ENCODE assay signal across 1 cellular context in the genomic region with DNA sequence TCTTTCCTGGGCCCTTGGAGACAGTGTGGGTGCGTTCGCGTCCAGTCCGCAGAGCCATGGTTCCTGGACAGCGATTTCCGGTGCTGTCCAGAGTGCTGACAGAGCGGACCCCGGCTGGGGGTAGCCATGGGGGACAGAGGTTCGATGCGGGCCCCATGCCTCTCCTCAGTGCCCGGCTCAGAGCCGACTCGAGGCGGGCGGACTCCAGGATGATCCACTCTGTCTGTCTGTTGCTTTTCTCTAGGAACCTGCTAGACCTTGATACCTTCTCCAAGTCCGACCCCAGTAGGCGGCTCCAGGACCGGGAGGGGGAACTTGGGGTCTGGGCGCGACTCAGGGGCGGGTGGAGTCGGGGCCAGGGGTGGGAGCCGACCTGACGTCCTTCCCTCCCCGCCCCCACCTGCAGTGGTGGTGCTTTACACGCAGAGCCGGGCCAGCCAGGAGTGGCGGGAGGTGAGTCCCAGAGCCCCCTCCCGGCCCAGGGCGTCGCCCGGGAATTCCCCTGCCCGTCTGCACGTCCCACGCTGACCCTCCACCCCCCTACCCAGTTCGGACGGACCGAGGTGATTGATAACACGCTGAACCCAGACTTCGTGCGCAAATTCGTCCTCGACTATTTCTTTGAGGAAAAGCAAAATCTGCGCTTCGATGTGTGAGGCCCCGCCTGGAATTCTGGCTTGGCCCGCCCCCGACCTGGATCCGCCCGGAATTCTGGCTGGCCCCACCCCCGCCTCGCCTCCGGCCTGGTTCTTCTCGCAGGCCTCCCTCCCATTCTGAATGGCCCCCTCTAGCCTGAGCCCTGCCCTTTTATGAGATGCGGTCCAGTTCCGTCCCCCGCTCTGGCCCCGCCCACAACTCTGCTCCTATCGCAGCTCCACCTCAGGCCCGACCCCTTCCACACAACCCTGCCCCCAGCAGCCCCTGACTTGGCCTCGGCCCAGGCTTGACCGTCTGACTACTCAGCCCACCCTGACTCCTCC.
TF ChIP-seq lines count a peak whose summit lies in the region.

No MANE protein-coding gene starts in this region.

TF ChIP-seq in WTC11, 78 proteins besides CTCF, POLR2A, EP300 and RAD21 (continued from another document and continues in another):
- TF ChIP-seq, protein P1, sequence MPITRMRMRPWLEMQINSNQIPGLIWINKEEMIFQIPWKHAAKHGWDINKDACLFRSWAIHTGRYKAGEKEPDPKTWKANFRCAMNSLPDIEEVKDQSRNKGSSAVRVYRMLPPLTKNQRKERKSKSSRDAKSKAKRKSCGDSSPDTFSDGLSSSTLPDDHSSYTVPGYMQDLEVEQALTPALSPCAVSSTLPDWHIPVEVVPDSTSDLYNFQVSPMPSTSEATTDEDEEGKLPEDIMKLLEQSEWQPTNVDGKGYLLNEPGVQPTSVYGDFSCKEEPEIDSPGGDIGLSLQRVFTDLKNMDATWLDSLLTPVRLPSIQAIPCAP (CRISPR knock-in tag; IDR thresholded peaks at IDR 0.05), result peak; percentile 95; the same call in 1 of the 2 replicates
- peak; percentile 84 for TF ChIP-seq CREB1 (CRISPR knock-in tag; IDR thresholded peaks at IDR 0.05)
- TF ChIP-seq, protein P2, sequence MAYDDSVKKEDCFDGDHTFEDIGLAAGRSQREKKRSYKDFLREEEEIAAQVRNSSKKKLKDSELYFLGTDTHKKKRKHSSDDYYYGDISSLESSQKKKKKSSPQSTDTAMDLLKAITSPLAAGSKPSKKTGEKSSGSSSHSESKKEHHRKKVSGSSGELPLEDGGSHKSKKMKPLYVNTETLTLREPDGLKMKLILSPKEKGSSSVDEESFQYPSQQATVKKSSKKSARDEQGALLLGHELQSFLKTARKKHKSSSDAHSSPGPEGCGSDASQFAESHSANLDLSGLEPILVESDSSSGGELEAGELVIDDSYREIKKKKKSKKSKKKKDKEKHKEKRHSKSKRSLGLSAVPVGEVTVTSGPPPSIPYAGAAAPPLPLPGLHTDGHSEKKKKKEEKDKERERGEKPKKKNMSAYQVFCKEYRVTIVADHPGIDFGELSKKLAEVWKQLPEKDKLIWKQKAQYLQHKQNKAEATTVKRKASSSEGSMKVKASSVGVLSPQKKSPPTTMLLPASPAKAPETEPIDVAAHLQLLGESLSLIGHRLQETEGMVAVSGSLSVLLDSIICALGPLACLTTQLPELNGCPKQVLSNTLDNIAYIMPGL (CRISPR knock-in tag; IDR thresholded peaks at IDR 0.05), result peak; percentile 44; the same call in 1 of the 2 replicates
- peak; percentile 90; the same call in 1 of the 2 replicates for TF ChIP-seq ZNF232 (CRISPR knock-in tag; IDR thresholded peaks at IDR 0.05)
- TF ChIP-seq, protein P3, sequence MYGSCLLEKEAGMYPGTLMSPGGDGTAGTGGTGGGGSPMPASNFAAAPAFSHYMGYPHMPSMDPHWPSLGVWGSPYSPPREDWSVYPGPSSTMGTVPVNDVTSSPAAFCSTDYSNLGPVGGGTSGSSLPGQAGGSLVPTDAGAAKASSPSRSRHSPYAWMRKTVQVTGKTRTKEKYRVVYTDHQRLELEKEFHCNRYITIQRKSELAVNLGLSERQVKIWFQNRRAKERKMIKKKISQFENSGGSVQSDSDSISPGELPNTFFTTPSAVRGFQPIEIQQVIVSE (CRISPR knock-in tag; IDR thresholded peaks at IDR 0.05; ENCODE audit: borderline replicate concordance), result no peak
- TF ChIP-seq RELA (CRISPR knock-in tag; IDR thresholded peaks at IDR 0.05; ENCODE audit: borderline replicate concordance), result peak; percentile 91; the same call in 1 of the 2 replicates
- TF ChIP-seq NFATC4 (CRISPR knock-in tag; IDR thresholded peaks at IDR 0.05), result no peak
- TF ChIP-seq JUN (CRISPR knock-in tag; IDR thresholded peaks at IDR 0.05), result peak; percentile 99
- TF ChIP-seq HMGA2 (CRISPR knock-in tag; IDR thresholded peaks at IDR 0.05), result no peak
- TF ChIP-seq ZNF317 (CRISPR knock-in tag; IDR thresholded peaks at IDR 0.05; ENCODE audit: borderline replicate concordance, low read depth), result peak; percentile 58; the same call in 1 of the 2 replicates
- TF ChIP-seq, protein P4, sequence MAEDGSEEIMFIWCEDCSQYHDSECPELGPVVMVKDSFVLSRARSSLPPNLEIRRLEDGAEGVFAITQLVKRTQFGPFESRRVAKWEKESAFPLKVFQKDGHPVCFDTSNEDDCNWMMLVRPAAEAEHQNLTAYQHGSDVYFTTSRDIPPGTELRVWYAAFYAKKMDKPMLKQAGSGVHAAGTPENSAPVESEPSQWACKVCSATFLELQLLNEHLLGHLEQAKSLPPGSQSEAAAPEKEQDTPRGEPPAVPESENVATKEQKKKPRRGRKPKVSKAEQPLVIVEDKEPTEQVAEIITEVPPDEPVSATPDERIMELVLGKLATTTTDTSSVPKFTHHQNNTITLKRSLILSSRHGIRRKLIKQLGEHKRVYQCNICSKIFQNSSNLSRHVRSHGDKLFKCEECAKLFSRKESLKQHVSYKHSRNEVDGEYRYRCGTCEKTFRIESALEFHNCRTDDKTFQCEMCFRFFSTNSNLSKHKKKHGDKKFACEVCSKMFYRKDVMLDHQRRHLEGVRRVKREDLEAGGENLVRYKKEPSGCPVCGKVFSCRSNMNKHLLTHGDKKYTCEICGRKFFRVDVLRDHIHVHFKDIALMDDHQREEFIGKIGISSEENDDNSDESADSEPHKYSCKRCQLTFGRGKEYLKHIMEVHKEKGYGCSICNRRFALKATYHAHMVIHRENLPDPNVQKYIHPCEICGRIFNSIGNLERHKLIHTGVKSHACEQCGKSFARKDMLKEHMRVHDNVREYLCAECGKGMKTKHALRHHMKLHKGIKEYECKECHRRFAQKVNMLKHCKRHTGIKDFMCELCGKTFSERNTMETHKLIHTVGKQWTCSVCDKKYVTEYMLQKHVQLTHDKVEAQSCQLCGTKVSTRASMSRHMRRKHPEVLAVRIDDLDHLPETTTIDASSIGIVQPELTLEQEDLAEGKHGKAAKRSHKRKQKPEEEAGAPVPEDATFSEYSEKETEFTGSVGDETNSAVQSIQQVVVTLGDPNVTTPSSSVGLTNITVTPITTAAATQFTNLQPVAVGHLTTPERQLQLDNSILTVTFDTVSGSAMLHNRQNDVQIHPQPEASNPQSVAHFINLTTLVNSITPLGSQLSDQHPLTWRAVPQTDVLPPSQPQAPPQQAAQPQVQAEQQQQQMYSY (CRISPR knock-in tag; IDR thresholded peaks at IDR 0.05), result peak; percentile 66
- peak; percentile 86 for TF ChIP-seq ATF1 (CRISPR knock-in tag; IDR thresholded peaks at IDR 0.05)
- TF ChIP-seq SP1 (CRISPR knock-in tag; conservative IDR thresholded peaks at IDR 0.05), result peak; percentile 68; the same call in 1 of the 2 replicates
- TF ChIP-seq, protein P5, sequence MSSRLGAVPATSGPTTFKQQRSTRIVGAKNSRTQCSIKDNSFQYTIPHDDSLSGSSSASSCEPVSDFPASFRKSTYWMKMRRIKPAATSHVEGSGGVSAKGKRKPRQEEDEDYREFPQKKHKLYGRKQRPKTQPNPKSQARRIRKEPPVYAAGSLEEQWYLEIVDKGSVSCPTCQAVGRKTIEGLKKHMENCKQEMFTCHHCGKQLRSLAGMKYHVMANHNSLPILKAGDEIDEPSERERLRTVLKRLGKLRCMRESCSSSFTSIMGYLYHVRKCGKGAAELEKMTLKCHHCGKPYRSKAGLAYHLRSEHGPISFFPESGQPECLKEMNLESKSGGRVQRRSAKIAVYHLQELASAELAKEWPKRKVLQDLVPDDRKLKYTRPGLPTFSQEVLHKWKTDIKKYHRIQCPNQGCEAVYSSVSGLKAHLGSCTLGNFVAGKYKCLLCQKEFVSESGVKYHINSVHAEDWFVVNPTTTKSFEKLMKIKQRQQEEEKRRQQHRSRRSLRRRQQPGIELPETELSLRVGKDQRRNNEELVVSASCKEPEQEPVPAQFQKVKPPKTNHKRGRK (CRISPR knock-in tag; IDR thresholded peaks at IDR 0.05; ENCODE audit: borderline replicate concordance), result 0 out of 2 replicates have a peak, but pooled peaks have one; percentile 64
- TF ChIP-seq KAT7 (CRISPR knock-in tag; IDR thresholded peaks at IDR 0.05; ENCODE audit: borderline replicate concordance), result peak; percentile 92; the same call in 1 of the 2 replicates
- TF ChIP-seq, protein P6, sequence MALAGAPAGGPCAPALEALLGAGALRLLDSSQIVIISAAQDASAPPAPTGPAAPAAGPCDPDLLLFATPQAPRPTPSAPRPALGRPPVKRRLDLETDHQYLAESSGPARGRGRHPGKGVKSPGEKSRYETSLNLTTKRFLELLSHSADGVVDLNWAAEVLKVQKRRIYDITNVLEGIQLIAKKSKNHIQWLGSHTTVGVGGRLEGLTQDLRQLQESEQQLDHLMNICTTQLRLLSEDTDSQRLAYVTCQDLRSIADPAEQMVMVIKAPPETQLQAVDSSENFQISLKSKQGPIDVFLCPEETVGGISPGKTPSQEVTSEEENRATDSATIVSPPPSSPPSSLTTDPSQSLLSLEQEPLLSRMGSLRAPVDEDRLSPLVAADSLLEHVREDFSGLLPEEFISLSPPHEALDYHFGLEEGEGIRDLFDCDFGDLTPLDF (CRISPR knock-in tag; IDR thresholded peaks at IDR 0.05), result peak; percentile 94
- no peak for TF ChIP-seq JAZF1 (CRISPR knock-in tag; IDR thresholded peaks at IDR 0.05)
- peak; percentile 97 for TF ChIP-seq TCF7 (CRISPR knock-in tag; IDR thresholded peaks at IDR 0.05; ENCODE audit: low read depth)
- TF ChIP-seq, protein P7, sequence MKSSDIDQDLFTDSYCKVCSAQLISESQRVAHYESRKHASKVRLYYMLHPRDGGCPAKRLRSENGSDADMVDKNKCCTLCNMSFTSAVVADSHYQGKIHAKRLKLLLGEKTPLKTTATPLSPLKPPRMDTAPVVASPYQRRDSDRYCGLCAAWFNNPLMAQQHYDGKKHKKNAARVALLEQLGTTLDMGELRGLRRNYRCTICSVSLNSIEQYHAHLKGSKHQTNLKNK (CRISPR knock-in tag; IDR thresholded peaks at IDR 0.05), result no peak
- TF ChIP-seq, protein P8, sequence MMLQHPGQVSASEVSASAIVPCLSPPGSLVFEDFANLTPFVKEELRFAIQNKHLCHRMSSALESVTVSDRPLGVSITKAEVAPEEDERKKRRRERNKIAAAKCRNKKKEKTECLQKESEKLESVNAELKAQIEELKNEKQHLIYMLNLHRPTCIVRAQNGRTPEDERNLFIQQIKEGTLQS (CRISPR knock-in tag; conservative IDR thresholded peaks at IDR 0.05), result no peak
- TF ChIP-seq FOXP1 (CRISPR knock-in tag; IDR thresholded peaks at IDR 0.05; ENCODE audit: borderline replicate concordance), result peak; percentile 98
- TF ChIP-seq, protein P9, sequence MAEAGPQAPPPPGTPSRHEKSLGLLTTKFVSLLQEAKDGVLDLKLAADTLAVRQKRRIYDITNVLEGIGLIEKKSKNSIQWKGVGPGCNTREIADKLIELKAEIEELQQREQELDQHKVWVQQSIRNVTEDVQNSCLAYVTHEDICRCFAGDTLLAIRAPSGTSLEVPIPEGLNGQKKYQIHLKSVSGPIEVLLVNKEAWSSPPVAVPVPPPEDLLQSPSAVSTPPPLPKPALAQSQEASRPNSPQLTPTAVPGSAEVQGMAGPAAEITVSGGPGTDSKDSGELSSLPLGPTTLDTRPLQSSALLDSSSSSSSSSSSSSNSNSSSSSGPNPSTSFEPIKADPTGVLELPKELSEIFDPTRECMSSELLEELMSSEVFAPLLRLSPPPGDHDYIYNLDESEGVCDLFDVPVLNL (CRISPR knock-in tag; IDR thresholded peaks at IDR 0.05; ENCODE audit: borderline replicate concordance, low read depth), result peak; percentile 82
- peak; percentile 85 for TF ChIP-seq MYBL2 (CRISPR knock-in tag; IDR thresholded peaks at IDR 0.05)
- TF ChIP-seq, protein P10, sequence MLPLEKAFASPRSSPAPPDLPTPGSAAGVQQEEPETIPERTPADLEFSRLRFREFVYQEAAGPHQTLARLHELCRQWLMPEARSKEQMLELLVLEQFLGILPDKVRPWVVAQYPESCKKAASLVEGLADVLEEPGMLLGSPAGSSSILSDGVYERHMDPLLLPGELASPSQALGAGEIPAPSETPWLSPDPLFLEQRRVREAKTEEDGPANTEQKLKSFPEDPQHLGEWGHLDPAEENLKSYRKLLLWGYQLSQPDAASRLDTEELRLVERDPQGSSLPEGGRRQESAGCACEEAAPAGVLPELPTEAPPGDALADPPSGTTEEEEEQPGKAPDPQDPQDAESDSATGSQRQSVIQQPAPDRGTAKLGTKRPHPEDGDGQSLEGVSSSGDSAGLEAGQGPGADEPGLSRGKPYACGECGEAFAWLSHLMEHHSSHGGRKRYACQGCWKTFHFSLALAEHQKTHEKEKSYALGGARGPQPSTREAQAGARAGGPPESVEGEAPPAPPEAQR (CRISPR knock-in tag; IDR thresholded peaks at IDR 0.05), result no peak
- TF ChIP-seq IRF2 (CRISPR knock-in tag; IDR thresholded peaks at IDR 0.05; ENCODE audit: borderline replicate concordance, low read depth), result peak; percentile 68; the same call in 1 of the 2 replicates
- peak; percentile 91 for TF ChIP-seq NFE2L1 (CRISPR knock-in tag; IDR thresholded peaks at IDR 0.05)
- no peak for TF ChIP-seq ZNF416 (CRISPR knock-in tag; IDR thresholded peaks at IDR 0.05)
- TF ChIP-seq, protein P11, sequence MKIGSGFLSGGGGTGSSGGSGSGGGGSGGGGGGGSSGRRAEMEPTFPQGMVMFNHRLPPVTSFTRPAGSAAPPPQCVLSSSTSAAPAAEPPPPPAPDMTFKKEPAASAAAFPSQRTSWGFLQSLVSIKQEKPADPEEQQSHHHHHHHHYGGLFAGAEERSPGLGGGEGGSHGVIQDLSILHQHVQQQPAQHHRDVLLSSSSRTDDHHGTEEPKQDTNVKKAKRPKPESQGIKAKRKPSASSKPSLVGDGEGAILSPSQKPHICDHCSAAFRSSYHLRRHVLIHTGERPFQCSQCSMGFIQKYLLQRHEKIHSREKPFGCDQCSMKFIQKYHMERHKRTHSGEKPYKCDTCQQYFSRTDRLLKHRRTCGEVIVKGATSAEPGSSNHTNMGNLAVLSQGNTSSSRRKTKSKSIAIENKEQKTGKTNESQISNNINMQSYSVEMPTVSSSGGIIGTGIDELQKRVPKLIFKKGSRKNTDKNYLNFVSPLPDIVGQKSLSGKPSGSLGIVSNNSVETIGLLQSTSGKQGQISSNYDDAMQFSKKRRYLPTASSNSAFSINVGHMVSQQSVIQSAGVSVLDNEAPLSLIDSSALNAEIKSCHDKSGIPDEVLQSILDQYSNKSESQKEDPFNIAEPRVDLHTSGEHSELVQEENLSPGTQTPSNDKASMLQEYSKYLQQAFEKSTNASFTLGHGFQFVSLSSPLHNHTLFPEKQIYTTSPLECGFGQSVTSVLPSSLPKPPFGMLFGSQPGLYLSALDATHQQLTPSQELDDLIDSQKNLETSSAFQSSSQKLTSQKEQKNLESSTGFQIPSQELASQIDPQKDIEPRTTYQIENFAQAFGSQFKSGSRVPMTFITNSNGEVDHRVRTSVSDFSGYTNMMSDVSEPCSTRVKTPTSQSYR (CRISPR knock-in tag; IDR thresholded peaks at IDR 0.05), result peak; percentile 96
- peak; percentile 98 for TF ChIP-seq ZNF219 (CRISPR knock-in tag; IDR thresholded peaks at IDR 0.05; ENCODE audit: borderline replicate concordance)
